In genomic region chr1:212558665-212559480, GRCh38 we compare ENCODE assay signal across 8 cellular contexts. TPM values are rescaled to one million over a fixed set of nuclear protein-coding genes. Genes with fewer than 3 reads are reported as not detected.
A peak's percentile ranks its signal among the peaks of the same experiment; 100 is the strongest.
DNase-seq lines count a peak whose midpoint lies in the region; ATAC-seq and TF ChIP-seq lines count a peak whose summit lies in the region.

No MANE protein-coding gene starts in this region.

- H2BK15ac ChIP-seq in H9 (ENCODE audit: low read depth, low read length): no peak overlapping the region

- no peak overlapping the region for H4K5ac ChIP-seq in H9 (ENCODE audit: insufficient read length, low read depth, low read length)

- H3K4ac ChIP-seq in H9 (ENCODE audit: low read depth, low read length): no peak overlapping the region

- H3K56ac ChIP-seq in H9 (ENCODE audit: insufficient read length, low read depth, low read length): no peak overlapping the region

- peak overlapping the region; percentile 64 to 80 for H3K4me3 Mint-ChIP-seq in H9
- peak overlapping the region; percentile 75 for H3K4me3 Mint-ChIP-seq in neural crest cell

- H3K9me3 Mint-ChIP-seq in H9 (peaks cover 0 to 4% of the 10 kb centered on the region in 2 experiments; a peak in 2 of 5 replicates), neural crest cell (peaks cover 3% of the 10 kb centered on the region)

- no peak overlapping the region for H4K8ac ChIP-seq in H9 (replicated peaks; ENCODE audit: insufficient read length, low read depth, low read length)

- no peak overlapping the region for H2AK5ac ChIP-seq in H9 (ENCODE audit: insufficient read length, low read length)

- no peaks in the 10 kb centered on the region for H3K9me3 ChIP-seq in H9 (ENCODE audit: control insufficient read depth, low read depth, low read length)
- H3K9me3 ChIP-seq in Loucy (ENCODE audit: insufficient read depth, low read depth, low read length): no peaks in the 10 kb centered on the region
- H3K9me3 ChIP-seq in stomach: no peaks in the 10 kb centered on the region

- H3K4me2 ChIP-seq in H9 (ENCODE audit: insufficient read depth, insufficient read length, low read length): peak overlapping the region; percentile 39
- H3K4me2 ChIP-seq in Loucy (ENCODE audit: low read depth, low read length, poor library complexity, severe bottlenecking): peak overlapping the region; percentile 80

- no peaks in the 10 kb centered on the region for H3K9me2 ChIP-seq in Loucy (replicated peaks; ENCODE audit: low read depth, low read length)

- H3K18ac ChIP-seq in H9 (ENCODE audit: insufficient read length, low read depth, low read length): peak overlapping the region; percentile 70

- H2AFZ ChIP-seq in H9 (ENCODE audit: low read length) (peak overlapping the region; percentile 1), Loucy (ENCODE audit: low read length) (peak overlapping the region; percentile 97)

- TF ChIP-seq CTCF in H9 (conservative IDR thresholded peaks at IDR 0.05): no peak
- no peak for TF ChIP-seq CTCF in Loucy (conservative IDR thresholded peaks at IDR 0.05; ENCODE audit: low read length)
- TF ChIP-seq CTCF in foreskin keratinocyte (conservative IDR thresholded peaks at IDR 0.05): no peak
- peak; percentile 16 for TF ChIP-seq CTCF in neural crest cell (conservative IDR thresholded peaks at IDR 0.05)
- no peak for TF ChIP-seq CTCF in stomach (IDR thresholded peaks at IDR 0.05)

- peak; percentile 76 for DNase-seq in GDM1 (lab: John Stamatoyannopoulos, UW)
- peak; percentile 88 for DNase-seq in H9
- DNase-seq in SHP77 treated with DMSO at 0.1 percent for 48 hours (lab: John Stamatoyannopoulos, UW): peak; percentile 78
- peak; percentile 82 for DNase-seq in activated gamma-delta T cell treated with anti-CD3 and anti-CD28 coated beads, Interleukin-2, amount 50 U/mL, for 16 hours (ENCODE audit: low read depth)
- peak; percentile 70 to 84 for DNase-seq in foreskin keratinocyte
- peak; percentile 78 for DNase-seq in neural crest cell (ENCODE audit: low read depth, low spot score)
- DNase-seq in stomach: peak; percentile 97

- peak; percentile 92 for TF ChIP-seq EP300 in stomach (IDR thresholded peaks at IDR 0.05)

- H3K9ac ChIP-seq in H9 (ENCODE audit: extremely low read depth, insufficient read length, low read length) (peak overlapping the region; percentile 9), Loucy (ENCODE audit: low read depth, low read length, poor library complexity, severe bottlenecking) (peak overlapping the region; percentile 68)

- intact Hi-C loops in stomach (cut with DNase I; ENCODE audit: low total_unique reads): no loop called here

- H3K27me3 Mint-ChIP-seq in H9 (ENCODE audit: low read depth) (peaks cover 42% of the 10 kb centered on the region), neural crest cell (ENCODE audit: low read depth) (peaks cover 7% of the 10 kb centered on the region)

- H3T11ph ChIP-seq in H9 (ENCODE audit: low read length): no peak overlapping the region

- H3K27me3 ChIP-seq in H9 (ENCODE audit: insufficient read depth, low read length) (no peaks in the 10 kb centered on the region), Loucy (ENCODE audit: insufficient read depth, low read length, poor library complexity, severe bottlenecking) (no peaks in the 10 kb centered on the region), foreskin keratinocyte (no peaks in the 10 kb centered on the region), stomach (no peaks in the 10 kb centered on the region)

- H2BK120ac ChIP-seq in H9 (ENCODE audit: low read depth, low read length, poor library complexity, severe bottlenecking): no peak overlapping the region

- H4K20me1 ChIP-seq in H9 (ENCODE audit: control insufficient read depth, insufficient read depth, insufficient read length) (no peaks in the 10 kb centered on the region), Loucy (ENCODE audit: insufficient read depth, low read length, poor library complexity, severe bottlenecking) (no peaks in the 10 kb centered on the region)

- H2BK20ac ChIP-seq in H9 (ENCODE audit: low read depth, low read length, poor library complexity, severe bottlenecking): no peak overlapping the region

- H3F3A ChIP-seq in Loucy (ENCODE audit: low read depth): no peaks in the 10 kb centered on the region

- no peaks in the 10 kb centered on the region for H3K36me3 Mint-ChIP-seq in H9 (ENCODE audit: insufficient read depth in 1 of 3, low read depth in 3 of 3)
- no peaks in the 10 kb centered on the region for H3K36me3 Mint-ChIP-seq in neural crest cell (ENCODE audit: low read depth)

- peak overlapping the region; percentile 5 for H2BK12ac ChIP-seq in H9 (ENCODE audit: insufficient read length, low read depth, low read length)

- H3K79me2 ChIP-seq in H9 (ENCODE audit: insufficient read depth, low read length): no peaks in the 10 kb centered on the region
- no peaks in the 10 kb centered on the region for H3K79me2 ChIP-seq in Loucy (ENCODE audit: insufficient read depth, low read length)

- H3K23ac ChIP-seq in H9 (ENCODE audit: insufficient read length, low read depth, low read length): no peak overlapping the region

- no peaks in the 10 kb centered on the region for H3K79me1 ChIP-seq in H9 (ENCODE audit: insufficient read depth, low read depth, low read length, poor library complexity, severe bottlenecking)

- H2BK5ac ChIP-seq in H9 (ENCODE audit: insufficient read length, low read length): no peak overlapping the region

- H3K23me2 ChIP-seq in H9 (ENCODE audit: insufficient read length, low read depth, low read length, poor library complexity, severe bottlenecking): peaks cover 5% of the 10 kb centered on the region

- H3K36me3 ChIP-seq in Loucy (ENCODE audit: insufficient read depth, low read length) (no peaks in the 10 kb centered on the region), stomach (no peaks in the 10 kb centered on the region)

- peak overlapping the region; percentile 69 for H3K14ac ChIP-seq in H9 (ENCODE audit: insufficient read depth, low read length)

- H3K4me3 ChIP-seq in Loucy (ENCODE audit: low read length, poor library complexity, severe bottlenecking) (peak overlapping the region; percentile 71), stomach (peak overlapping the region; percentile 51 to 85 (median 65))

- peak in 1 of 4 donors; percentile 35 for TF ChIP-seq POLR2A in stomach (IDR thresholded peaks at IDR 0.05)

- H3K4me1 Mint-ChIP-seq in H9: peaks cover 8 to 9% of the 10 kb centered on the region in 2 experiments
- peaks cover 13% of the 10 kb centered on the region for H3K4me1 Mint-ChIP-seq in neural crest cell

- peak; percentile 88 for ATAC-seq in foreskin keratinocyte

- H4K91ac ChIP-seq in H9 (ENCODE audit: insufficient read length, low read depth, low read length): no peak overlapping the region

- WGBS in H9 (ENCODE audit: extremely low coverage, insufficient read length, low lambda C conversion rate): no CpG with 5 or more reads among the region's 64 CpGs
- WGBS in stomach, 5 donors: 2 to 6% (median 3%) methylated on average over 18 to 64 of the region's 64 CpGs

- H3K4me1 ChIP-seq in H9 (ENCODE audit: insufficient read depth, low read length) (no peaks in the 10 kb centered on the region), Loucy (ENCODE audit: insufficient read depth, low read length, poor library complexity, severe bottlenecking) (peaks cover 6% of the 10 kb centered on the region), foreskin keratinocyte (no peaks in the 10 kb centered on the region), stomach (peaks cover 0 to 11% (median 3%) of the 10 kb centered on the region in 4 donors)

- H3K27ac Mint-ChIP-seq in H9: peak overlapping the region in 2 of 3 experiments; percentile 94 to 97; a peak in 4 of 7 replicates
- H3K27ac Mint-ChIP-seq in neural crest cell (ENCODE audit: unreplicated experiment): peak overlapping the region; percentile 93

- H3K27ac ChIP-seq in H9 (ENCODE audit: insufficient read length, low read depth, low read length): no peak overlapping the region
- peak overlapping the region; percentile 96 for H3K27ac ChIP-seq in foreskin keratinocyte
- peak overlapping the region; percentile 84 to 98 (median 92) for H3K27ac ChIP-seq in stomach

RNA-seq across cellular contexts. Expression of gene ATF3, which starts 49.7 kb away (rescaled TPM):
- 11.3 and 14.7 TPM in 2 replicates for total RNA-seq in H9 (2021)
- total RNA-seq in foreskin keratinocyte: 3.3 and 5.4 TPM in 2 replicates
- 3.3 and 4.8 TPM in 2 replicates for polyA plus RNA-seq in foreskin keratinocyte
- 10.3 and 12.3 TPM in 2 replicates for total RNA-seq in neural crest cell
- 10 to 100 TPM in 4 of 5 donors, not detected in 1; 14.0 to 59.8 (median 24.3) TPM for total RNA-seq in stomach
- polyA plus RNA-seq in stomach: 10 to 100 TPM; 19.9 to 60.2 (median 33.0) TPM
